ENCODE assay signal across 28 cellular contexts in genomic region chr14:96663491-96664067, GRCh38.
"Had no signal": no experiment of that assay in that cellular context is flagged by ENCODE, and none has a peak within 500 bp of the region (broad histone marks: within the 10 kb centered on the region; RNA-seq: fewer than 3 reads in every experiment).

No MANE protein-coding gene starts in this region.

- DNase-seq: activated CD4-positive, alpha-beta T cell treated with anti-CD3 and anti-CD28 coated beads for 1 hour; activated CD4-positive, alpha-beta T cell treated with anti-CD3 and anti-CD28 coated beads, Interleukin-2, amount 50 U/mL, for 1 hour; activated CD8-positive, alpha-beta T cell treated with anti-CD3 and anti-CD28 coated beads, Interleukin-2, amount 10 ng/mL, durations not matched to agents 7 days and 5 days; activated T-cell treated with anti-CD3 and anti-CD28 coated beads, Interleukin-2, amount 50 U/mL, for 1 hour; colonic mucosa; dorsolateral prefrontal cortex; effector memory CD8-positive, alpha-beta T cell; esophagus squamous epithelium; heart left ventricle; islet precursor cell; left colon; mesendoderm; mucosa of descending colon; nephron progenitor cell; right cardiac atrium; stimulated activated CD4-positive, alpha-beta T cell treated with anti-CD3 and anti-CD28 coated beads, Interleukin-2, amount 100 ng/mL, for 24 hours; stomach; T-cell; WERI-Rb-1 had no signal

- H3K27me3 ChIP-seq: colonic mucosa, esophagus squamous epithelium, gastroesophageal sphincter, upper lobe of left lung had no signal

- H3K9me3 ChIP-seq: colonic mucosa, esophagus squamous epithelium, heart left ventricle, mucosa of descending colon, stomach, suprapubic skin, upper lobe of left lung had no signal

- H3K79me2 ChIP-seq: parathyroid adenoma had no signal

- H3K36me3 ChIP-seq: colonic mucosa, esophagus squamous epithelium, gastroesophageal sphincter, heart left ventricle, stomach, suprapubic skin, upper lobe of left lung, WERI-Rb-1 had no signal

- FAIRE-seq: bronchial epithelial cell, endothelial cell of umbilical vein, TTC549 had no signal

- ATAC-seq: activated CD8-positive, alpha-beta T cell treated with anti-CD3 and anti-CD28 coated beads, Interleukin-2, amount 10 ng/mL, durations not matched to agents 7 days and 5 days; activated naive CD4-positive, alpha-beta T cell treated with anti-CD3 and anti-CD28 coated beads, Interleukin-2, amount 50 U/mL, for 72 hours; effector memory CD8-positive, alpha-beta T cell; gastroesophageal sphincter; heart left ventricle; left colon; mucosa of descending colon; right cardiac atrium; stimulated activated effector memory CD8-positive, alpha-beta T cell treated with anti-CD3 and anti-CD28 coated beads, Interleukin-12 subunit alpha, Interleukin-12 subunit beta, amount 100 ng/mL, for 72 hours; T-cell had no signal

- H3K4me3 ChIP-seq: colonic mucosa, esophagus squamous epithelium, gastroesophageal sphincter, heart left ventricle, mucosa of descending colon, stomach, suprapubic skin, upper lobe of left lung had no signal

- H3K27ac ChIP-seq: colonic mucosa, dorsolateral prefrontal cortex, esophagus squamous epithelium, gastroesophageal sphincter, heart left ventricle, parathyroid adenoma, stomach, suprapubic skin, upper lobe of left lung, WERI-Rb-1 had no signal

- H3K4me1 ChIP-seq: colonic mucosa, heart left ventricle, parathyroid adenoma, stomach, upper lobe of left lung had no signal

- H3K9ac ChIP-seq: parathyroid adenoma had no signal

- H2AFZ ChIP-seq: parathyroid adenoma had no signal
